In the genomic region with DNA sequence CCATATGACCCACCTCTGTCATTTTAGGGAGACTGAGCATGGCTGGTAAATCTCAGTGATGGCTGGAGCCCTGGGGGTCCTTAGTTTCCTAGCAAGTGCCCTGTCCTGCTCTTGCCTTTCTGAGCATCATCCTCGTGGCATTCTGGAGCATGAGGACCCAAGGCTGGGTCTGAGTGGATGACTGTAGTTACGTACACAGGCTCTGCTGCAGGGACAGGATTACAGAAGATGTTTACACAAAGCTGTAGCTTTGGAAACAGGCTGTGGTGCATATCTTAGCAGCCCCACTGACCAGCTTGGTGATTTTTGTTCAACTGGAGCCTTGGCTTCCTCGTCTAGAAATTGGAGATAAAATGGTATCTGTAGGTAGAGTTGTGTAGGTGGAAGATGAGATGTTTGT, we compare ENCODE assay signal across 27 cellular contexts.
DNase-seq lines count a peak whose midpoint lies in the region; ATAC-seq and TF ChIP-seq lines count a peak whose summit lies in the region.
"Had no signal": no experiment of that assay in that cellular context is flagged by ENCODE, and none has a peak within 500 bp of the region (broad histone marks: within the 10 kb centered on the region; RNA-seq: fewer than 3 reads in every experiment).

No MANE protein-coding gene starts in this region.

- intact Hi-C loops in stomach (cut with DNase I; ENCODE audit: low total_unique reads): no loop called here
- intact Hi-C loops in heart right ventricle (cut with DNase I): no loop called here

- DNase-seq in DMS53 (lab: John Stamatoyannopoulos, UW) (peak; percentile 48), DMS53 treated with DMSO at 0.1 percent for 48 hours (lab: John Stamatoyannopoulos, UW; ENCODE audit: unreplicated experiment) (no peak), COLO668 (lab: John Stamatoyannopoulos, UW; ENCODE audit: unreplicated experiment) (peak; percentile 2), left kidney (ENCODE audit: low read depth, low spot score) (peak; percentile 64), stomach (no peak), RKO (ENCODE audit: low spot score) (no peak), heart right ventricle (no peak)
- DNase-seq: ACHN; Calu3; CD4-positive, alpha-beta memory T cell; DMS153; GDM1; GOT3; HCEC 1CT; KBM-7; MM.1S; NCI-H1048; NCI-H1436; NCI-H2081; NCI-H2171; NCI-H446; NCI-H69 had no signal

- no peak for ATAC-seq in heart right ventricle
- no peak for ATAC-seq in HG02678 (IDR thresholded peaks at IDR 0.05; ENCODE audit: unreplicated experiment)
- ATAC-seq: Right ventricle myocardium inferior had no signal

- 22 to 32% (median 27%) methylated on average over 3 of the region's 3 CpGs for WGBS in stomach, 5 donors
- 73 to 81% methylated on average over 3 of the region's 3 CpGs for WGBS in heart right ventricle, 2 donors

- no peak for TF ChIP-seq CTCF in stomach (IDR thresholded peaks at IDR 0.05)
- TF ChIP-seq CTCF in heart right ventricle (IDR thresholded peaks at IDR 0.05): no peak

- H3K27ac ChIP-seq in stomach: peak overlapping the region in 4 of 5 donors; percentile 7 to 89 (median 56)
- peak overlapping the region in 3 of 10 donors; percentile 4 to 15 (median 13) for H3K27ac ChIP-seq in heart right ventricle
- H3K27ac ChIP-seq: 22Rv1; BLaER1 treated with 17β-estradiol and CSF1 and Interleukin-3, amounts not matched to agents 10 nM and 100 nM; SJSA1 had no signal

- no peaks in the 10 kb centered on the region for H3K36me3 ChIP-seq in stomach
- peaks cover 0 to 6% (median 0%) of the 10 kb centered on the region in 9 donors for H3K36me3 ChIP-seq in heart right ventricle
- H3K36me3 ChIP-seq: SJSA1 had no signal

- H3K4me1 ChIP-seq in stomach (peaks cover 22 to 60% (median 44%) of the 10 kb centered on the region in 4 donors), heart right ventricle (peaks cover 11 to 55% (median 40%) of the 10 kb centered on the region in 9 donors)

- H3K9me3 ChIP-seq in stomach: no peaks in the 10 kb centered on the region
- peaks cover 0 to 4% (median 0%) of the 10 kb centered on the region in 11 donors for H3K9me3 ChIP-seq in heart right ventricle
- H3K9me3 ChIP-seq: SJSA1 had no signal

- H3K27me3 ChIP-seq in stomach: no peaks in the 10 kb centered on the region
- H3K27me3 ChIP-seq in heart right ventricle: no peaks in the 10 kb centered on the region
- H3K27me3 ChIP-seq: BLaER1 treated with 17β-estradiol and CSF1 and Interleukin-3, amounts not matched to agents 10 nM and 100 nM; SJSA1 had no signal

- H3K4me3 ChIP-seq in stomach (no peak overlapping the region), heart right ventricle (no peak overlapping the region)
- H3K4me3 ChIP-seq: BLaER1 treated with 17β-estradiol and CSF1 and Interleukin-3, amounts not matched to agents 10 nM and 100 nM; SJSA1 had no signal

- no peak for TF ChIP-seq POLR2A in stomach (IDR thresholded peaks at IDR 0.05)

- TF ChIP-seq EP300 in stomach (IDR thresholded peaks at IDR 0.05): no peak

Comparison
In these comparisons a context has a peak if more than half of its experiments do, and no peak if none do; other contexts are left out.
1. DNase-seq: peak in DMS53 (single experiment), COLO668 (single experiment) and left kidney (single experiment); none in DMS53 treated with DMSO at 0.1 percent for 48 hours (single experiment), stomach (single experiment), RKO (single experiment) and heart right ventricle (0 of 2).